8 cellular contexts compared by ENCODE assay signal in the genomic region with DNA sequence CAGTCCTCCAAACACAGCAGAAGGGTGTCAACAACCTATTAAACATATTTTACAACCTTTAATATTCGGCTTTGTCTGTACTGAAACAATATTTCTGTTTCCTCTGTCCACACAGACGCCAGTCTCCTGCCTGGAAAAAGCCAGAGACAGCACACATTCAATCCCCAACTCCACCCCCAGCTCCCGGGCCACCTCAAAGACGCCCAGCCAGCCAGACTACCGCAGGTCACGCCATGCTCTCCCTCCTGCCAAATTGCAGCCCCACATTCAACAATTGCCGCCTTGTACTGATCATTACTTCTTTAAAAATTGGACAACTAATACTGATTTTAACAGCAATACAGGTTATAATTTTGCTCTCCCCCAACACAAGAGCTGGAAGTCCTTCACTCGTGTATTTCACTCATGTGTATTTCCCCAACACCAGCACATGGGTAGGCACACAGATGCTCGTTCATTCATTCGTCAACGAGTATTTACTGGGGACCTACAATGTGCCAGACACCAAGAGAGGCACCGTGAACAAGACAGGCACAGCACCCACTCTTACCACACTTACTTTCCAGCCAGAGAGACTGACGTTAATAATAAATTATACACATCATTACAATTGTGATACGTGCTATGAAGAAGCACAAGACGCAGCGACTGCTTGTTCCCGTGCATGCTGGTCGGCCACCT. TPM values are rescaled to one million over a fixed set of nuclear protein-coding genes. Genes with fewer than 3 reads are reported as not detected.
DNase-seq lines count a peak whose midpoint lies in the region; ATAC-seq and TF ChIP-seq lines count a peak whose summit lies in the region.

No MANE protein-coding gene starts in this region.

- DNase-seq in HCT116 (ENCODE audit: low read depth, low spot score) (no peak), fibroblast of the aortic adventitia (ENCODE audit: low read depth) (peak; percentile 3), skeletal muscle cell (ENCODE audit: low read depth) (no peak), NCI-H1105 treated with DMSO at 0.1 percent for 48 hours (lab: John Stamatoyannopoulos, UW) (no peak), left colon (no peak)
- no peak for DNase-seq in T-helper 2 cell treated with Interferon-gamma antibody and Interleukin-4, amounts not matched to agents 5 μg/mL and 100 μg/mL, for 36 hours (ENCODE audit: low spot score)
- DNase-seq in stimulated activated CD4-positive, alpha-beta T cell treated with anti-CD3 and anti-CD28 coated beads, Interleukin-4, amount 100 ng/mL, for 4 hours, result no peak

- H3K36me3 Mint-ChIP-seq in T-helper 2 cell treated with Interferon-gamma antibody and Interleukin-4, amounts not matched to agents 5 μg/mL and 100 μg/mL, for 36 hours (ENCODE audit: low read depth), result peaks cover 5% of the 10 kb centered on the region

- TF ChIP-seq POLR2A in HCT116 (IDR thresholded peaks at IDR 0.05; ENCODE audit: borderline replicate concordance, extremely low read depth, insufficient read depth, insufficient read length), result no peak

- RAD21 ChIA-PET in HCT116 (lab: Charles Lee; ENCODE audit: low non-redundant PET in 1 of 2, low total read pairs in 2 of 2, uncharacterized antibody in 2 of 2, unreplicated experiment in 2 of 2), result no interaction called here

- H3K27ac ChIP-seq in HCT116 (ENCODE audit: low read depth, low read length), result no peak overlapping the region; the same call in 1 of the 2 replicates

- H3K4me3 ChIP-seq in HCT116 (replicated peaks in 1 of 2; ENCODE audit: low read depth in 1 of 2, low read length in 2 of 2) (peak overlapping the region; percentile 74 to 80), fibroblast of the aortic adventitia (ENCODE audit: low read depth, low read length) (peak overlapping the region; percentile 81), skeletal muscle cell (ENCODE audit: low read depth, low read length) (peak overlapping the region; percentile 92)

- POLR2A ChIA-PET in HCT116 (lab: Charles Lee), result no interaction called here

- TF ChIP-seq RAD21 in HCT116 (IDR thresholded peaks at IDR 0.05; ENCODE audit: low read depth), result no peak

- BruUV-seq in HCT116 (replicated peaks; lab: Mats Ljungman, UMichigan), result no TSS peak

- TF ChIP-seq CTCF in HCT116 (IDR thresholded peaks at IDR 0.05 in 2 of 3, conservative IDR thresholded peaks at IDR 0.05 in 1 of 3; ENCODE audit: borderline replicate concordance in 1 of 3, insufficient read depth in 1 of 3, low read depth in 2 of 3, low read length in 2 of 3) (no peak), fibroblast of the aortic adventitia (IDR thresholded peaks at IDR 0.05; ENCODE audit: insufficient read depth, low read length) (no peak)

- H3K4me2 ChIP-seq in HCT116 (ENCODE audit: low read length), result peak overlapping the region; percentile 93

- H3K9me3 ChIP-seq in HCT116 (ENCODE audit: control insufficient read depth in 1 of 2, insufficient read depth in 1 of 2, low read depth in 1 of 2, low read length in 2 of 2), result no peaks in the 10 kb centered on the region

- peaks cover 31% of the 10 kb centered on the region for H3K4me1 Mint-ChIP-seq in T-helper 2 cell treated with Interferon-gamma antibody and Interleukin-4, amounts not matched to agents 5 μg/mL and 100 μg/mL, for 36 hours (ENCODE audit: low read depth)

- intact Hi-C loops in HCT116 (cut with micrococcal nuclease) (no loop called here), left colon (cut with DNase I, micrococcal nuclease) (loop anchor here in 1 of 2 donors (10.0 kb wide), 1 partner anchor 93 kb away; a partner anchor contains a TSS)

- H3K27me3 Mint-ChIP-seq in T-helper 2 cell treated with Interferon-gamma antibody and Interleukin-4, amounts not matched to agents 5 μg/mL and 100 μg/mL, for 36 hours (ENCODE audit: low read depth), result no peaks in the 10 kb centered on the region

- H3K9ac ChIP-seq in HCT116 (ENCODE audit: low read length), result peak overlapping the region; percentile 64; the same call in 1 of the 2 replicates

- peak overlapping the region; percentile 89 for H3K4me3 Mint-ChIP-seq in T-helper 2 cell treated with Interferon-gamma antibody and Interleukin-4, amounts not matched to agents 5 μg/mL and 100 μg/mL, for 36 hours

- H3K79me2 ChIP-seq in HCT116 (ENCODE audit: insufficient read depth, low read length), result no peaks in the 10 kb centered on the region

- peaks cover 7 to 25% of the 10 kb centered on the region in 2 experiments for H3K4me1 ChIP-seq in HCT116 (ENCODE audit: control insufficient read depth in 1 of 2, insufficient read depth in 2 of 2, low read length in 2 of 2)

- H4K20me1 ChIP-seq in HCT116 (ENCODE audit: insufficient read depth), result no peaks in the 10 kb centered on the region

- H3K9me2 ChIP-seq in HCT116 (ENCODE audit: insufficient read depth), result no peaks in the 10 kb centered on the region

- peak overlapping the region; percentile 85 for H3K27ac Mint-ChIP-seq in T-helper 2 cell treated with Interferon-gamma antibody and Interleukin-4, amounts not matched to agents 5 μg/mL and 100 μg/mL, for 36 hours

- ATAC-seq in HCT116 (no peak), HG02571 (IDR thresholded peaks at IDR 0.05; ENCODE audit: unreplicated experiment) (no peak), left colon (no peak)

- CTCF ChIA-PET in HCT116 (lab: Charles Lee), result no interaction called here

- H3K36me3 ChIP-seq in HCT116 (ENCODE audit: control insufficient read depth in 1 of 2, insufficient read depth in 2 of 2, low read length in 2 of 2), result no peaks in the 10 kb centered on the region; a peak in 1 of 4 replicates

- H2AFZ ChIP-seq in HCT116 (ENCODE audit: low read depth, low read length, poor library complexity, severe bottlenecking), result no peak overlapping the region

- H3K9me3 Mint-ChIP-seq in T-helper 2 cell treated with Interferon-gamma antibody and Interleukin-4, amounts not matched to agents 5 μg/mL and 100 μg/mL, for 36 hours, result no peaks in the 10 kb centered on the region

- H3K27me3 ChIP-seq in HCT116 (ENCODE audit: insufficient read depth, low read length), result no peaks in the 10 kb centered on the region

TF ChIP-seq in HCT116, 20 proteins besides CTCF, POLR2A, EP300 and RAD21 (continues in another document):
- TF ChIP-seq SIN3A (IDR thresholded peaks at IDR 0.05; ENCODE audit: low read depth) (no peak), POLR2AphosphoS5 (IDR thresholded peaks at IDR 0.05; ENCODE audit: low read depth, low read length) (no peak), SRF (IDR thresholded peaks at IDR 0.05; ENCODE audit: low read depth) (no peak), EZH2 (IDR thresholded peaks at IDR 0.05) (no peak), ELF1 (IDR thresholded peaks at IDR 0.05; ENCODE audit: borderline replicate concordance, low read depth) (no peak), SP1 (IDR thresholded peaks at IDR 0.05; ENCODE audit: low read depth) (no peak), EGR1 (IDR thresholded peaks at IDR 0.05; ENCODE audit: low read depth) (no peak)
- TF ChIP-seq, protein P1, sequence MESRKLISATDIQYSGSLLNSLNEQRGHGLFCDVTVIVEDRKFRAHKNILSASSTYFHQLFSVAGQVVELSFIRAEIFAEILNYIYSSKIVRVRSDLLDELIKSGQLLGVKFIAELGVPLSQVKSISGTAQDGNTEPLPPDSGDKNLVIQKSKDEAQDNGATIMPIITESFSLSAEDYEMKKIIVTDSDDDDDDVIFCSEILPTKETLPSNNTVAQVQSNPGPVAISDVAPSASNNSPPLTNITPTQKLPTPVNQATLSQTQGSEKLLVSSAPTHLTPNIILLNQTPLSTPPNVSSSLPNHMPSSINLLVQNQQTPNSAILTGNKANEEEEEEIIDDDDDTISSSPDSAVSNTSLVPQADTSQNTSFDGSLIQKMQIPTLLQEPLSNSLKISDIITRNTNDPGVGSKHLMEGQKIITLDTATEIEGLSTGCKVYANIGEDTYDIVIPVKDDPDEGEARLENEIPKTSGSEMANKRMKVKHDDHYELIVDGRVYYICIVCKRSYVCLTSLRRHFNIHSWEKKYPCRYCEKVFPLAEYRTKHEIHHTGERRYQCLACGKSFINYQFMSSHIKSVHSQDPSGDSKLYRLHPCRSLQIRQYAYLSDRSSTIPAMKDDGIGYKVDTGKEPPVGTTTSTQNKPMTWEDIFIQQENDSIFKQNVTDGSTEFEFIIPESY (IDR thresholded peaks at IDR 0.05; ENCODE audit: extremely low read depth, insufficient replicate concordance, low read length), result no peak
- TF ChIP-seq, protein P2, sequence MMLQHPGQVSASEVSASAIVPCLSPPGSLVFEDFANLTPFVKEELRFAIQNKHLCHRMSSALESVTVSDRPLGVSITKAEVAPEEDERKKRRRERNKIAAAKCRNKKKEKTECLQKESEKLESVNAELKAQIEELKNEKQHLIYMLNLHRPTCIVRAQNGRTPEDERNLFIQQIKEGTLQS (IDR thresholded peaks at IDR 0.05), result no peak
- TF ChIP-seq, protein P3, sequence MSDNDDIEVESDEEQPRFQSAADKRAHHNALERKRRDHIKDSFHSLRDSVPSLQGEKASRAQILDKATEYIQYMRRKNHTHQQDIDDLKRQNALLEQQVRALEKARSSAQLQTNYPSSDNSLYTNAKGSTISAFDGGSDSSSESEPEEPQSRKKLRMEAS (IDR thresholded peaks at IDR 0.05), result no peak

RNA-seq across cellular contexts. Expression of a gene that starts 1.1 kb away (rescaled TPM):
- total RNA-seq in HCT116 (2021; ENCODE audit: unreplicated experiment), result 32.8 TPM
- polyA plus RNA-seq in HCT116 (2012), result 36.2 and 36.3 TPM in 2 replicates
- 16.9 and 20.7 TPM in 2 replicates for total RNA-seq in fibroblast of the aortic adventitia (ENCODE audit: low replicate concordance)
- total RNA-seq in left colon, result 10 to 100 TPM; 28.6 to 30.6 TPM

RNA-seq across cellular contexts. Expression of a gene that starts 34.3 kb away (rescaled TPM):
- 0.42 TPM for total RNA-seq in HCT116 (2021; ENCODE audit: unreplicated experiment)
- 0.07 and 0.10 TPM in 2 replicates for polyA plus RNA-seq in HCT116 (2012)
- 0.18 and 1.2 TPM in 2 replicates for total RNA-seq in fibroblast of the aortic adventitia (ENCODE audit: low replicate concordance)
- total RNA-seq in left colon, result 10 to 100 TPM; 13.9 to 14.6 TPM
